ENCODE assay signal across 21 cellular contexts in the genomic region with DNA sequence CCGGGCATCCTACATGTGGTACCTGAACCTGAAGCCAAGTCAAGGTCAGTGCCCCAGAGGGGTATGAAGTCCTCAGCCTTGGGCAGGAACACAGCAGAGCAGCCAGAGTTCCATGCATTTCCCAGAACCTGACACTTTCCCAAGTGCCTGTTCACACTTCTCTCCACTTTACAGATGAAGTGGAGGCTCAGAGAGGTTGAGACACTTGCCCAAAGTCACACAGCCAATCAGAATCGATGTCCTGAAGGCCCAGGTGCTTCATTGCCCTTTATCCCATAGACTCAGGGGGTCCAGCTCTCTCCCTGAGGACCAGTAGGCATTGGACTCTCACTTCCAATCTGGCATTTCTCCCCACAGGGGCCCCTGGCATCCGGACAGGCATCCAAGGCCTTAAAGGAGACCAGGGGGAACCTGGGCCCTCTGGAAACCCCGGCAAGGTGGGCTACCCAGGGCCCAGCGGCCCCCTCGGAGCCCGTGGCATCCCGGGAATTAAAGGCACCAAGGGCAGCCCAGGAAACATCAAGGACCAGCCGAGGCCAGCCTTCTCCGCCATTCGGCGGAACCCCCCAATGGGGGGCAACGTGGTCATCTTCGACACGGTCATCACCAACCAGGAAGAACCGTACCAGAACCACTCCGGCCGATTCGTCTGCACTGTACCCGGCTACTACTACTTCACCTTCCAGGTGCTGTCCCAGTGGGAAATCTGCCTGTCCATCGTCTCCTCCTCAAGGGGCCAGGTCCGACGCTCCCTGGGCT. TPM values are rescaled to one million over a fixed set of nuclear protein-coding genes. Genes with fewer than 3 reads are reported as not detected.
DNase-seq lines count a peak whose midpoint lies in the region; ATAC-seq, FAIRE-seq and TF ChIP-seq lines count a peak whose summit lies in the region.
"Had no signal": no experiment of that assay in that cellular context is flagged by ENCODE, and none has a peak within 500 bp of the region (broad histone marks: within the 10 kb centered on the region; RNA-seq: fewer than 3 reads in every experiment).

No MANE protein-coding gene starts in this region.

- H4K20me1 ChIP-seq in GM23338 (replicated peaks; ENCODE audit: insufficient read depth): no peaks in the 10 kb centered on the region
- no peaks in the 10 kb centered on the region for H4K20me1 ChIP-seq in H1 (replicated peaks in 1 of 2; ENCODE audit: control insufficient read depth in 1 of 2, insufficient read depth in 2 of 2, low read length in 2 of 2)

- no peak overlapping the region; the same call in 1 of the 2 replicates for H4K8ac ChIP-seq in H1 (ENCODE audit: extremely low read depth, insufficient read depth, low read length)

- H3K27me3 Mint-ChIP-seq in GM23338 (ENCODE audit: insufficient read depth, low read depth, poor library complexity): peaks cover 9% of the 10 kb centered on the region

- H3K27ac ChIP-seq in A549 (no peak overlapping the region), GM23338 (ENCODE audit: low read depth) (no peak overlapping the region), H1 (ENCODE audit: low read depth, low read length) (no peak overlapping the region), spleen (peak overlapping the region in 6 of 8 donors; percentile 55 to 83 (median 78))
- H3K27ac ChIP-seq: C4-2B, HL-60, SK-N-MC had no signal

- H2BK5ac ChIP-seq in H1 (ENCODE audit: low read depth, low read length): no peak overlapping the region

- H3K4me3 Mint-ChIP-seq in GM23338: no peak overlapping the region
- H3K4me3 Mint-ChIP-seq: IgD-negative memory B cell had no signal

- no peak overlapping the region for H3K23ac ChIP-seq in H1 (ENCODE audit: insufficient read length)

- intact Hi-C loops in spleen (cut with DNase I; ENCODE audit: low total_unique reads) (no loop called here), sciatic nerve (cut with DNase I) (loop anchor here (5.0 kb wide), 1 partner anchor 211 kb away; no protein-coding TSS in a partner anchor)

- H2BK12ac ChIP-seq in H1 (ENCODE audit: low read depth, low read length): peak overlapping the region; percentile 45; the same call in 1 of the 2 replicates

- POLR2A ChIA-PET in A549 (lab: Yijun Ruan, JAX): no interaction called here
- POLR2A ChIA-PET in H1 (lab: Charles Lee; ENCODE audit: partially characterized antibody): interaction anchor here (0.5 to 1.4 kb wide), 4 partner anchors 12 to 222 kb away, joined by 3 to 5 read pairs (median 4); no protein-coding TSS in a partner anchor

- H3K4me1 Mint-ChIP-seq in GM23338: peaks cover 8% of the 10 kb centered on the region

- H3K79me2 ChIP-seq in GM23338 (replicated peaks; ENCODE audit: insufficient read depth) (no peaks in the 10 kb centered on the region), H1 (ENCODE audit: control insufficient read depth in 1 of 2, insufficient read depth in 2 of 2, low read length in 2 of 2) (no peaks in the 10 kb centered on the region)

- H2AK5ac ChIP-seq in H1 (ENCODE audit: low read depth, low read length): 0 out of 2 replicates have a peak overlapping the region, but pooled peaks have one; percentile 9

- H3K14ac ChIP-seq in H1 (ENCODE audit: insufficient read length): no peak overlapping the region

- TF ChIP-seq CTCF in A549 (IDR thresholded peaks at IDR 0.05): no peak
- no peak for TF ChIP-seq CTCF in GM23338 (conservative IDR thresholded peaks at IDR 0.05; ENCODE audit: low read depth in 2 of 2)
- TF ChIP-seq CTCF in H1 (IDR thresholded peaks at IDR 0.05; ENCODE audit: control extremely low read depth in 1 of 3, insufficient read depth in 1 of 3, low read depth in 1 of 3, low read length in 3 of 3): no peak
- TF ChIP-seq CTCF in spleen (IDR thresholded peaks at IDR 0.05 in 8 of 11, conservative IDR thresholded peaks at IDR 0.05 in 3 of 11): no peak

- FAIRE-seq in A549 (lab: Jason Lieb, UNC) (no peak), H1 (lab: Jason Lieb, UNC) (no peak)
- FAIRE-seq: GM12892, GM18507, H54 had no signal

- 0 out of 3 replicates have a peak, but pooled peaks cover 5% of the 10 kb centered on the region for H3K4me1 ChIP-seq in A549
- no peaks in the 10 kb centered on the region; the same call in 1 of the 2 replicates for H3K4me1 ChIP-seq in GM23338 (ENCODE audit: insufficient read depth)
- peaks cover 0 to 6% (median 4%) of the 10 kb centered on the region in 4 experiments; a peak in 4 of 7 replicates for H3K4me1 ChIP-seq in H1 (replicated peaks in 1 of 4; ENCODE audit: control insufficient read depth in 3 of 4, insufficient read depth in 4 of 4, low read length in 3 of 4)
- peaks cover 0 to 66% (median 15%) of the 10 kb centered on the region in 6 donors for H3K4me1 ChIP-seq in spleen

- no peaks in the 10 kb centered on the region for H3K36me3 Mint-ChIP-seq in GM23338 (ENCODE audit: low read depth)
- H3K36me3 Mint-ChIP-seq: IgD-negative memory B cell had no signal

- no peak overlapping the region; the same call in 1 of the 2 replicates for H3K18ac ChIP-seq in H1 (ENCODE audit: extremely low read depth, low read length)

- H3K4me3 ChIP-seq in A549: no peak overlapping the region
- no peak overlapping the region for H3K4me3 ChIP-seq in GM23338
- H3K4me3 ChIP-seq in H1 (ENCODE audit: extremely low read depth in 1 of 4, insufficient read depth in 2 of 4, low read depth in 3 of 4, low read length in 4 of 4): no peak overlapping the region
- H3K4me3 ChIP-seq in spleen: peak overlapping the region in 5 of 8 donors; percentile 9 to 65 (median 39)
- H3K4me3 ChIP-seq: SK-N-MC had no signal

- no peak overlapping the region for H2BK120ac ChIP-seq in H1 (replicated peaks; ENCODE audit: low read depth, low read length)

- H3K4me2 ChIP-seq in A549 (no peak overlapping the region), GM23338 (no peak overlapping the region; the same call in 1 of the 2 replicates), H1 (ENCODE audit: insufficient read depth in 1 of 2, low read depth in 2 of 2, low read length in 2 of 2) (peak overlapping the region; percentile 8 to 31; a peak in 1 of 4 replicates)

- DNase-seq in A549 (ENCODE audit: low read depth in 1 of 2, low spot score in 1 of 2) (no peak), GM23338 (ENCODE audit: low spot score) (peak; percentile 34), H1 (ENCODE audit: low read depth in 1 of 2, low spot score in 2 of 2) (no peak), spleen (no peak), NCI-H774 (lab: John Stamatoyannopoulos, UW) (no peak), sciatic nerve (ENCODE audit: low spot score) (no peak), HuH-7.5 (ENCODE audit: low spot score) (no peak)
- DNase-seq: DMS79, NCI-H1694 treated with DMSO at 0.1 percent for 48 hours, SHP77 had no signal

- H2BK20ac ChIP-seq in H1 (ENCODE audit: low read length): no peak overlapping the region

- TF ChIP-seq RAD21 in A549 (conservative IDR thresholded peaks at IDR 0.05 in 1 of 2, IDR thresholded peaks at IDR 0.05 in 1 of 2): no peak
- TF ChIP-seq RAD21 in H1 (IDR thresholded peaks at IDR 0.05 in 1 of 2, conservative IDR thresholded peaks at IDR 0.05 in 1 of 2; ENCODE audit: low read depth in 2 of 2, low read length in 2 of 2): no peak

- H3K36me3 ChIP-seq in GM23338 (ENCODE audit: insufficient read depth) (no peaks in the 10 kb centered on the region), H1 (ENCODE audit: control insufficient read depth in 2 of 4, insufficient read depth in 4 of 4, low read length in 3 of 4) (no peaks in the 10 kb centered on the region), spleen (peaks cover 0 to 13% (median 0%) of the 10 kb centered on the region in 6 donors)

- TF ChIP-seq POLR2A in A549 (IDR thresholded peaks at IDR 0.05; ENCODE audit: low read length): no peak
- no peak for TF ChIP-seq POLR2A in H1 (IDR thresholded peaks at IDR 0.05; ENCODE audit: control extremely low read depth in 1 of 2, low read depth in 2 of 2, low read length in 2 of 2)
- TF ChIP-seq POLR2A in spleen (IDR thresholded peaks at IDR 0.05): no peak

- H3K9me2 ChIP-seq in GM23338 (ENCODE audit: insufficient read depth): no peaks in the 10 kb centered on the region

- H3K79me1 ChIP-seq in H1 (ENCODE audit: low read depth, low read length): no peaks in the 10 kb centered on the region

- H3K27me3 ChIP-seq in GM23338 (ENCODE audit: insufficient read depth) (no peaks in the 10 kb centered on the region), H1 (replicated peaks in 1 of 4; ENCODE audit: control insufficient read depth in 3 of 4, extremely low read depth in 1 of 4, insufficient read depth in 3 of 4, low read length in 3 of 4) (no peaks in the 10 kb centered on the region; a peak in 1 of 7 replicates), spleen (replicated peaks in 1 of 7) (peaks cover 0 to 62% (median 6%) of the 10 kb centered on the region in 7 donors)

- no peaks in the 10 kb centered on the region; the same call in 2 of the 3 replicates for H3K9me3 Mint-ChIP-seq in GM23338
- H3K9me3 Mint-ChIP-seq: IgD-negative memory B cell had no signal

- no peak for TF ChIP-seq EP300 in A549 (IDR thresholded peaks at IDR 0.05)
- TF ChIP-seq EP300 in H1 (IDR thresholded peaks at IDR 0.05; ENCODE audit: borderline replicate concordance in 1 of 2, low read depth in 2 of 2, low read length in 2 of 2): no peak

- H3K4ac ChIP-seq in H1 (replicated peaks; ENCODE audit: insufficient read length, low read depth, low read length): no peak overlapping the region

- H3K9ac ChIP-seq in H1 (replicated peaks in 1 of 4; ENCODE audit: extremely low read depth in 1 of 4, low read depth in 3 of 4, low read length in 3 of 4): no peak overlapping the region

- H3K9me3 ChIP-seq in A549 (no peaks in the 10 kb centered on the region), H1 (ENCODE audit: insufficient read depth in 2 of 2, low read depth in 1 of 2, low read length in 1 of 2) (peaks cover 6 to 8% of the 10 kb centered on the region in 2 experiments; a peak in 2 of 4 replicates), spleen (no peaks in the 10 kb centered on the region)

- H4K91ac ChIP-seq in H1 (replicated peaks; ENCODE audit: insufficient read length, low read length): no peak overlapping the region

- H3K56ac ChIP-seq in H1 (replicated peaks; ENCODE audit: insufficient read length, low read depth, low read length): no peak overlapping the region

- 52% methylated on average over 3 of the region's 23 CpGs for WGBS in A549 (ENCODE audit: missing lambda C conversion rate)
- WGBS in H1 (ENCODE audit: extremely low coverage in 1 of 2, insufficient coverage in 1 of 2, insufficient read length in 1 of 2, insufficient replicate concordance in 2 of 2, low coverage in 1 of 2, low lambda C conversion rate in 2 of 2, missing lambda C conversion rate in 1 of 2), 2 experiments: 93% methylated on average over 22 of the region's 23 CpGs; no CpG with 5 or more reads in 1 of the 2 experiments
- 82 to 85% (median 82%) methylated on average over 21 to 23 of the region's 23 CpGs for WGBS in spleen, 5 donors

- ATAC-seq in A549: no peak
- ATAC-seq in GM23338: peak; percentile 13
- no peak for ATAC-seq in sciatic nerve
- ATAC-seq in GM21390 (IDR thresholded peaks at IDR 0.05; ENCODE audit: unreplicated experiment): no peak

- H3F3A ChIP-seq in GM23338 (replicated peaks; ENCODE audit: low read depth): no peaks in the 10 kb centered on the region

- peak overlapping the region; percentile 75; the same call in 1 of the 2 replicates for H2AFZ ChIP-seq in GM23338
- H2AFZ ChIP-seq in H1 (ENCODE audit: low read length): peak overlapping the region; percentile 55

- no peaks in the 10 kb centered on the region for H3K23me2 ChIP-seq in H1 (ENCODE audit: low read depth, low read length)

- no peak overlapping the region; the same call in 1 of the 2 replicates for H2BK15ac ChIP-seq in H1 (ENCODE audit: low read length)

- H4K5ac ChIP-seq in H1 (ENCODE audit: insufficient read length, low read depth, low read length): no peak overlapping the region

- H3K27ac Mint-ChIP-seq in GM23338: no peak overlapping the region

- CTCF ChIA-PET in A549 (lab: Yijun Ruan, JAX) (interaction anchor here (0.7 to 8.2 kb wide), 3 partner anchors 111 to 1013 kb away, joined by 3 to 248 read pairs (median 4); no protein-coding TSS in a partner anchor), H1 (lab: Charles Lee; ENCODE audit: partially characterized antibody) (interaction anchor here (0.9 to 5.8 kb wide), 12 partner anchors 16 to 360 kb away, joined by 3 to 70 read pairs (median 6); a partner anchor contains a TSS)

RNA-seq across cellular contexts. Expression of a gene that starts 2.2 kb away (rescaled TPM):
- not detected in 2 replicates for polyA plus RNA-seq in A549 (2011; rRNA removed)
- not detected in 2 replicates for polyA plus RNA-seq in A549 (2012; cell fraction: cytosol; rRNA removed)
- polyA plus RNA-seq in A549 (2012; cell fraction: nucleus; rRNA removed): not detected in 2 replicates
- polyA plus RNA-seq in A549 (2017; fragmentation: RNase III; extraction: RNeasy Plus Mini Kit Qiagen cat#74134 plus additional on column Dnase treatment): not detected in 3 replicates
- polyA minus RNA-seq in A549 (2011; rRNA and poly(A)+ RNA removed): not detected in 2 replicates
- total RNA-seq in GM23338 (2014; rRNA removed; shearing (Covaris generic)): not detected in 2 replicates
- not detected in 2 replicates for polyA plus RNA-seq in GM23338 (2016; fragmentation: Nextera tagmentation; extraction: Ambion mirVana)
- not detected in 2 replicates for total RNA-seq in H1 (2021; fragmentation: NEBNext Ultra II Directional; extraction: Animal tissue kit (Norgen Biotek cat#: 25700))
- polyA plus RNA-seq in H1 (2011; rRNA removed): not detected in 2 replicates
- not detected for polyA plus RNA-seq in H1 (2011; cell fraction: cytosol; rRNA removed)
- polyA plus RNA-seq in H1 (2011; cell fraction: nucleus; rRNA removed): not detected
- polyA plus RNA-seq in H1 (2012, experiment 1 of 2): not detected in 4 replicates
- polyA plus RNA-seq in H1 (2012, experiment 2 of 2): not detected
- polyA plus RNA-seq in H1 (2013, experiment 1 of 2): not detected
- polyA plus RNA-seq in H1 (2013, experiment 2 of 2): not detected
- not detected in 2 replicates for polyA minus RNA-seq in H1 (2011; rRNA and poly(A)+ RNA removed)
- polyA minus RNA-seq in H1 (2011; cell fraction: cytosol; rRNA and poly(A)+ RNA removed): not detected
- polyA minus RNA-seq in H1 (2011; cell fraction: nucleus; rRNA and poly(A)+ RNA removed): not detected
- total RNA-seq in spleen: 1,000 to 10,000 TPM in 3 of 7 donors, 100 to 1,000 TPM in 4; 643 to 1,485 (median 980) TPM
- polyA plus RNA-seq in spleen: 100 to 1,000 TPM; 296 to 658 (median 579) TPM
- total RNA-seq in sciatic nerve: 109 TPM
- total RNA-seq: HT1080, NCI-H460, RPMI7951 had no signal
- polyA plus RNA-seq: IgD-negative memory B cell had no signal

RNA-seq across cellular contexts. Expression of a gene that starts 4.8 kb away (rescaled TPM):
- polyA plus RNA-seq in A549 (2011; rRNA removed) (not detected in 2 replicates), A549 (2017; fragmentation: RNase III; extraction: RNeasy Plus Mini Kit Qiagen cat#74134 plus additional on column Dnase treatment) (not detected in 3 replicates), GM23338 (2016; fragmentation: Nextera tagmentation; extraction: Ambion mirVana) (not detected in 2 replicates), H1 (2011; rRNA removed) (not detected in 2 replicates), spleen (100 to 1,000 TPM in 2 of 3 donors, 10 to 100 TPM in 1; 98.7 to 283 (median 276) TPM)
- not detected in 2 replicates for polyA plus RNA-seq in A549 (2012; cell fraction: cytosol; rRNA removed)
- not detected in 2 replicates for polyA plus RNA-seq in A549 (2012; cell fraction: nucleus; rRNA removed)
- polyA minus RNA-seq in A549 (2011; rRNA and poly(A)+ RNA removed): not detected in 2 replicates
- not detected in 2 replicates for total RNA-seq in GM23338 (2014; rRNA removed; shearing (Covaris generic))
- total RNA-seq in H1 (2021; fragmentation: NEBNext Ultra II Directional; extraction: Animal tissue kit (Norgen Biotek cat#: 25700)): not detected in 2 replicates
- polyA plus RNA-seq in H1 (2011; cell fraction: cytosol; rRNA removed): not detected
- not detected for polyA plus RNA-seq in H1 (2011; cell fraction: nucleus; rRNA removed)
- polyA plus RNA-seq in H1 (2012, experiment 1 of 2): not detected in 4 replicates
- not detected for polyA plus RNA-seq in H1 (2012, experiment 2 of 2)
- not detected for polyA plus RNA-seq in H1 (2013, experiment 1 of 2)
- polyA plus RNA-seq in H1 (2013, experiment 2 of 2): not detected
- polyA minus RNA-seq in H1 (2011; rRNA and poly(A)+ RNA removed): not detected in 2 replicates
- not detected for polyA minus RNA-seq in H1 (2011; cell fraction: cytosol; rRNA and poly(A)+ RNA removed)
- polyA minus RNA-seq in H1 (2011; cell fraction: nucleus; rRNA and poly(A)+ RNA removed): not detected
- total RNA-seq in spleen (1,000 to 10,000 TPM in 5 of 7 donors, 100 to 1,000 TPM in 2; 919 to 1,691 (median 1,278) TPM), sciatic nerve (126 TPM)
- total RNA-seq: HT1080, NCI-H460, RPMI7951 had no signal
- polyA plus RNA-seq: IgD-negative memory B cell had no signal

RNA-seq across cellular contexts. Expression of a gene that starts 14.4 kb away (rescaled TPM):
- polyA plus RNA-seq in A549 (2011; rRNA removed): not detected in 2 replicates
- polyA plus RNA-seq in A549 (2012; cell fraction: cytosol; rRNA removed): not detected in 2 replicates
- not detected in 2 replicates for polyA plus RNA-seq in A549 (2012; cell fraction: nucleus; rRNA removed)
- polyA plus RNA-seq in A549 (2017; fragmentation: RNase III; extraction: RNeasy Plus Mini Kit Qiagen cat#74134 plus additional on column Dnase treatment): not detected in 3 replicates
- not detected in 2 replicates for polyA minus RNA-seq in A549 (2011; rRNA and poly(A)+ RNA removed)
- total RNA-seq in GM23338 (2014; rRNA removed; shearing (Covaris generic)): not detected in 2 replicates
- not detected in 2 replicates for polyA plus RNA-seq in GM23338 (2016; fragmentation: Nextera tagmentation; extraction: Ambion mirVana)
- total RNA-seq in H1 (2021; fragmentation: NEBNext Ultra II Directional; extraction: Animal tissue kit (Norgen Biotek cat#: 25700)): not detected in 2 replicates
- polyA plus RNA-seq in H1 (2011; rRNA removed): not detected in 2 replicates
- not detected for polyA plus RNA-seq in H1 (2011; cell fraction: cytosol; rRNA removed)
- not detected for polyA plus RNA-seq in H1 (2011; cell fraction: nucleus; rRNA removed)
- polyA plus RNA-seq in H1 (2012, experiment 1 of 2): not detected in 4 replicates
- not detected for polyA plus RNA-seq in H1 (2012, experiment 2 of 2)
- not detected for polyA plus RNA-seq in H1 (2013, experiment 1 of 2)
- polyA plus RNA-seq in H1 (2013, experiment 2 of 2): not detected
- not detected in 2 replicates for polyA minus RNA-seq in H1 (2011; rRNA and poly(A)+ RNA removed)
- not detected for polyA minus RNA-seq in H1 (2011; cell fraction: cytosol; rRNA and poly(A)+ RNA removed)
- polyA minus RNA-seq in H1 (2011; cell fraction: nucleus; rRNA and poly(A)+ RNA removed): not detected
- total RNA-seq in spleen: 1,000 to 10,000 TPM; 1,098 to 3,817 (median 2,128) TPM
- polyA plus RNA-seq in spleen: 100 to 1,000 TPM; 225 to 496 (median 490) TPM
- total RNA-seq in sciatic nerve: 122 TPM
- total RNA-seq: HT1080, NCI-H460, RPMI7951 had no signal
- polyA plus RNA-seq: IgD-negative memory B cell had no signal

Comparison
In these comparisons a context has a peak if more than half of its experiments do, and no peak if none do; other contexts are left out.
1. H3K27ac ChIP-seq: peak in spleen (6 of 8); none in A549 (0 of 2), GM23338 (single experiment) and H1 (single experiment).
2. H3K4me2 ChIP-seq: peak in H1 (2 of 2); none in A549 (single experiment) and GM23338 (single experiment).
3. H3K4me3 ChIP-seq: peak in spleen (5 of 8); none in A549 (single experiment), GM23338 (single experiment) and H1 (0 of 4).
4. RNA of a gene that starts 2.2 kb away (total RNA-seq): 643 to 1,485 TPM in spleen and 109 TPM in sciatic nerve (single experiment); not detected in GM23338 and not detected in H1; every median in the first group is over 100 times any median in the second.
5. RNA of a gene that starts 4.8 kb away (total RNA-seq): 919 to 1,691 TPM in spleen and 126 TPM in sciatic nerve (single experiment); not detected in GM23338 and not detected in H1; every median in the first group is over 100 times any median in the second.
6. RNA of a gene that starts 14.4 kb away (total RNA-seq): 1,098 to 3,817 TPM in spleen and 122 TPM in sciatic nerve (single experiment); not detected in GM23338 and not detected in H1; every median in the first group is over 100 times any median in the second.